Comparison of ENCODE assay signal across 9 cellular contexts in genomic region chr6:17725083-17725482, GRCh38. TPM values are rescaled to one million over a fixed set of nuclear protein-coding genes. Genes with fewer than 3 reads are reported as not detected.
DNase-seq lines count a peak whose midpoint lies in the region; ATAC-seq and TF ChIP-seq lines count a peak whose summit lies in the region.
"Had no signal": no experiment of that assay in that cellular context is flagged by ENCODE, and none has a peak within 500 bp of the region (broad histone marks: within the 10 kb centered on the region; RNA-seq: fewer than 3 reads in every experiment).

No MANE protein-coding gene starts in this region.

- H3K27ac Mint-ChIP-seq in activated CD8-positive, alpha-beta T cell treated with anti-CD3 and anti-CD28 coated beads, Interleukin-2, amount 10 ng/mL, durations not matched to agents 7 days and 5 days, result no peak overlapping the region

- TF ChIP-seq CTCF in fibroblast of villous mesenchyme (IDR thresholded peaks at IDR 0.05; ENCODE audit: insufficient read depth, low read depth, low read length), result no peak

- CTCF ChIA-PET in activated CD8-positive, alpha-beta T cell treated with anti-CD3 and anti-CD28 coated beads, Interleukin-2, amount 10 ng/mL, durations not matched to agents 7 days and 5 days (lab: Charles Lee), result interaction anchor here (1.5 kb wide), 1 partner anchor 17 kb away, joined by 3 read pairs; no protein-coding TSS in a partner anchor

- H3K9me3 Mint-ChIP-seq in activated CD8-positive, alpha-beta T cell treated with anti-CD3 and anti-CD28 coated beads, Interleukin-2, amount 10 ng/mL, durations not matched to agents 7 days and 5 days (ENCODE audit: insufficient read depth), result no peaks in the 10 kb centered on the region

- no peak overlapping the region for H3K4me3 Mint-ChIP-seq in activated CD8-positive, alpha-beta T cell treated with anti-CD3 and anti-CD28 coated beads, Interleukin-2, amount 10 ng/mL, durations not matched to agents 7 days and 5 days

- DNase-seq in HCEC 1CT (peak; percentile 49), NCI-H748 (lab: John Stamatoyannopoulos, UW; ENCODE audit: unreplicated experiment) (peak; percentile 80), fibroblast of villous mesenchyme (ENCODE audit: low read depth) (peak; percentile 63), retina (peak; percentile 57), kidney glomerular epithelial cell (lab: John Stamatoyannopoulos, UW) (no peak)
- DNase-seq in activated CD8-positive, alpha-beta T cell treated with anti-CD3 and anti-CD28 coated beads, Interleukin-2, amount 10 ng/mL, durations not matched to agents 7 days and 5 days, result no peak
- DNase-seq: PC-3; stimulated activated CD4-positive, alpha-beta T cell treated with anti-CD3 and anti-CD28 coated beads, Interleukin-12 subunit alpha, Interleukin-12 subunit beta, amount 100 ng/mL, for 4 hours had no signal

- no peak for ATAC-seq in activated CD8-positive, alpha-beta T cell treated with anti-CD3 and anti-CD28 coated beads, Interleukin-2, amount 10 ng/mL, durations not matched to agents 7 days and 5 days
- ATAC-seq in HG02678 (IDR thresholded peaks at IDR 0.05; ENCODE audit: unreplicated experiment), result no peak

- H3K4me3 ChIP-seq in fibroblast of villous mesenchyme (ENCODE audit: low read depth, low read length), result no peak overlapping the region

- no peaks in the 10 kb centered on the region for H3K36me3 Mint-ChIP-seq in activated CD8-positive, alpha-beta T cell treated with anti-CD3 and anti-CD28 coated beads, Interleukin-2, amount 10 ng/mL, durations not matched to agents 7 days and 5 days (ENCODE audit: low read depth)

- peaks cover 2% of the 10 kb centered on the region for H3K27me3 Mint-ChIP-seq in activated CD8-positive, alpha-beta T cell treated with anti-CD3 and anti-CD28 coated beads, Interleukin-2, amount 10 ng/mL, durations not matched to agents 7 days and 5 days (ENCODE audit: low read depth)

- POLR2A ChIA-PET in activated CD8-positive, alpha-beta T cell treated with anti-CD3 and anti-CD28 coated beads, Interleukin-2, amount 10 ng/mL, durations not matched to agents 7 days and 5 days (lab: Charles Lee), result no interaction called here

- H3K4me1 Mint-ChIP-seq in activated CD8-positive, alpha-beta T cell treated with anti-CD3 and anti-CD28 coated beads, Interleukin-2, amount 10 ng/mL, durations not matched to agents 7 days and 5 days (ENCODE audit: low read depth), result no peaks in the 10 kb centered on the region

RNA-seq across cellular contexts. Expression of gene NUP153, which starts 18.4 kb away (rescaled TPM):
- 33.2 and 44.5 TPM in 2 replicates for total RNA-seq in fibroblast of villous mesenchyme
- total RNA-seq in activated CD8-positive, alpha-beta T cell treated with anti-CD3 and anti-CD28 coated beads, Interleukin-2, amount 10 ng/mL, durations not matched to agents 7 days and 5 days, result 10 to 100 TPM; 72.2 to 73.6 TPM

Comparison
In these comparisons a context has a peak if more than half of its experiments do, and no peak if none do; other contexts are left out.
1. DNase-seq: peak in HCEC 1CT (single experiment), NCI-H748 (single experiment), fibroblast of villous mesenchyme (single experiment) and retina (single experiment); none in activated CD8-positive, alpha-beta T cell treated with anti-CD3 and anti-CD28 coated beads, Interleukin-2, amount 10 ng/mL, durations not matched to agents 7 days and 5 days (single experiment) and kidney glomerular epithelial cell (single experiment).